15 cellular contexts compared by ENCODE assay signal in the genomic region with DNA sequence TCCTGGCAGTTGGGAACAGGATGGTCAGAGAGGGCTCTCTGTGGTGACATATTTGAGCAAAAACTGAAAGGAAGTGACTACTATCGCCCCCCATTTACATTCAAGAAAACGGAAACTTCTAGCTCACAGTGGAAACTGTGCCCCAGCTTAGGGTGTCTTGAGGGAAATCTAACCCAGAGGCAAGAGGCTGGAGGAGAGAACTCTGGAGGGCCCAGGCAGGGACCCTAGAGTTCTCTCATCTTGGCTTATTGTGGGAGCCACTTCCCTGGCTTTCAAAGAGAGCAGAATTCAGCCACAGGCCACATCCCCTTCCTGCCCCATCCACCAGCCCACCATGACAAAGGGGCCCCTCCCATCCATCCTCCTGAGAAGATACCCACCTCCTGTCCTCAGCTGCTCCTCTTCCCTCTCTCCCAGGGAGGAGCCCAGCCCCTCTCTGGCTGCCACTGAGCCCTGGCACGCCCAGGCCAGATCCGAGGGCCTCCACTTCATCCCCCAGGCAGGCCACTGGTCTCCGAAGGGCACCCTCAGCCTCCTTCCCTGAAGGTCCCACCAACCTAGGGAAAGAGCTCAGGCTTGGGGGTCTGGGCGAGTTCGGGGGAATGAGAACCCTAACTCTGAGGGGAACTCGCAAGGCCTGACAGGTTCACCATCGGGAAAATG. TPM values are rescaled to one million over a fixed set of nuclear protein-coding genes. Genes with fewer than 3 reads are reported as not detected.
DNase-seq lines count a peak whose midpoint lies in the region; ATAC-seq, FAIRE-seq and TF ChIP-seq lines count a peak whose summit lies in the region.
"Had no signal": no experiment of that assay in that cellular context is flagged by ENCODE, and none has a peak within 500 bp of the region (broad histone marks: within the 10 kb centered on the region; RNA-seq: fewer than 3 reads in every experiment).

No MANE protein-coding gene starts in this region.

- peak; percentile 67 for DNase-seq in activated CD8-positive, alpha-beta memory T cell treated with anti-CD3 and anti-CD28 coated beads, Interleukin-2, amount 50 U/mL, for 48 hours
- DNase-seq in activated CD8-positive, alpha-beta memory T cell treated with anti-CD3 and anti-CD28 coated beads for 24 hours: no peak
- DNase-seq in GM12878 (ENCODE audit: low read depth, low spot score): no peak
- peak; percentile 60 for DNase-seq in stimulated activated CD8-positive, alpha-beta memory T cell treated with anti-CD3 and anti-CD28 coated beads, Interleukin-4, amount 100 ng/mL, for 48 hours
- no peak for DNase-seq in HepG2 (ENCODE audit: low spot score)
- no peak for DNase-seq in NCI-H510A (lab: John Stamatoyannopoulos, UW)
- DNase-seq in GM23248: no peak
- DNase-seq: amygdala; effector CD8-positive, alpha-beta T cell; left ventricle myocardium superior; stimulated activated CD4-positive, alpha-beta T cell treated with anti-CD3 and anti-CD28 coated beads, Interleukin-4, amount 100 ng/mL, for 24 hours had no signal

- H3K27ac ChIP-seq in GM12878 (ENCODE audit: control insufficient read depth, insufficient read depth): peak overlapping the region; percentile 4; the same call in 1 of the 2 replicates
- H3K27ac ChIP-seq in HepG2 (ENCODE audit: extremely low read length, insufficient read depth, low read length): no peak overlapping the region
- no peak overlapping the region for H3K27ac ChIP-seq in GM23248
- H3K27ac ChIP-seq: KMS-11 had no signal

- peaks cover 7% of the 10 kb centered on the region; the same call in 1 of the 2 replicates for H3F3A ChIP-seq in Loucy (ENCODE audit: low read depth)
- H3F3A ChIP-seq in GM23248 (ENCODE audit: insufficient read depth): no peaks in the 10 kb centered on the region

- no TSS peak for BruUV-seq in GM12878 (replicated peaks; lab: Mats Ljungman, UMichigan)
- BruUV-seq in HepG2 (replicated peaks; lab: Mats Ljungman, UMichigan): no TSS peak

- TF ChIP-seq POLR2A in GM12878 (IDR thresholded peaks at IDR 0.05; ENCODE audit: low read depth, low read length) (no peak), HepG2 (IDR thresholded peaks at IDR 0.05; ENCODE audit: insufficient read depth in 1 of 2, low read depth in 2 of 2, low read length in 2 of 2) (no peak)

- H3K27me3 ChIP-seq in Loucy (ENCODE audit: insufficient read depth, low read length, poor library complexity, severe bottlenecking) (no peaks in the 10 kb centered on the region), GM12878 (replicated peaks in 1 of 2; ENCODE audit: control insufficient read depth in 2 of 2, insufficient read depth in 2 of 2, low read length in 1 of 2) (no peaks in the 10 kb centered on the region), HepG2 (ENCODE audit: control insufficient read depth in 1 of 2, insufficient read depth in 2 of 2, low read length in 2 of 2) (peaks cover 4 to 59% of the 10 kb centered on the region in 2 experiments; a peak in 3 of 5 replicates), GM23248 (replicated peaks; ENCODE audit: insufficient read depth) (peaks cover 11% of the 10 kb centered on the region; the same call in 1 of the 2 replicates)

- intact Hi-C loops in GM12878 (cut with micrococcal nuclease; ENCODE audit: unreplicated experiment): no loop called here
- intact Hi-C loops in HepG2 (cut with micrococcal nuclease; ENCODE audit: unreplicated experiment): no loop called here

- in situ Hi-C loops in GM12878 (cut with MboI): no loop called here
- in situ Hi-C loops in HepG2 (cut with HindIII; ENCODE audit: extremely low pct_ligation_motif_present, low pct_unique_long_range_greater_than_20kb): loop anchor here (25.0 kb wide), 1 partner anchor 493 kb away; no protein-coding TSS in a partner anchor
- in situ Hi-C loops in GM23248 (cut with MboI): no loop called here

- RAD21 ChIA-PET in GM12878 (lab: Charles Lee; ENCODE audit: unreplicated experiment): interaction anchor here (1.0 to 8.9 kb wide), 3 partner anchors 11 to 23 kb away, joined by 3 to 91 read pairs (median 7); no protein-coding TSS in a partner anchor

- TF ChIP-seq EP300 in GM12878 (IDR thresholded peaks at IDR 0.05; ENCODE audit: borderline replicate concordance in 1 of 2, control insufficient read depth in 1 of 2, low read depth in 2 of 2, low read length in 2 of 2) (no peak), HepG2 (IDR thresholded peaks at IDR 0.05; ENCODE audit: low read depth in 2 of 2, low read length in 2 of 2) (no peak), HepG2 (CRISPR knock-in tag; IDR thresholded peaks at IDR 0.05; ENCODE audit: borderline replicate concordance) (no peak)

- H4K20me1 ChIP-seq in Loucy (ENCODE audit: insufficient read depth, low read length, poor library complexity, severe bottlenecking) (no peaks in the 10 kb centered on the region), GM12878 (ENCODE audit: control insufficient read depth, insufficient read depth) (no peaks in the 10 kb centered on the region), HepG2 (ENCODE audit: insufficient read depth, low read length) (no peaks in the 10 kb centered on the region), GM23248 (ENCODE audit: insufficient read depth) (no peaks in the 10 kb centered on the region)

- ATAC-seq in GM12878 (peak; percentile 36), HepG2 (no peak)
- ATAC-seq: left ventricle myocardium superior had no signal

- CTCF ChIA-PET in GM12878 (lab: Yijun Ruan, JAX) (interaction anchor here (0.6 to 5.7 kb wide), 12 partner anchors 9 to 123 kb away, joined by 3 to 59 read pairs (median 4); no protein-coding TSS in a partner anchor), HepG2 (lab: Yijun Ruan, JAX; ENCODE audit: low intra/inter-chr PET ratio, low total read pairs) (no interaction called here)

- H3K4me1 ChIP-seq in Loucy (ENCODE audit: insufficient read depth, low read length, poor library complexity, severe bottlenecking) (peaks cover 67% of the 10 kb centered on the region), GM12878 (ENCODE audit: control insufficient read depth, insufficient read depth, low read length) (peaks cover 31% of the 10 kb centered on the region), HepG2 (ENCODE audit: insufficient read depth, low read length) (no peaks in the 10 kb centered on the region), GM23248 (ENCODE audit: insufficient read depth) (no peaks in the 10 kb centered on the region)

- peak overlapping the region; percentile 86 for H3K4me2 ChIP-seq in Loucy (ENCODE audit: low read depth, low read length, poor library complexity, severe bottlenecking)
- H3K4me2 ChIP-seq in GM12878 (ENCODE audit: control insufficient read depth, insufficient read depth): peak overlapping the region; percentile 15; the same call in 1 of the 2 replicates
- H3K4me2 ChIP-seq in HepG2 (ENCODE audit: low read depth, low read length): no peak overlapping the region
- no peak overlapping the region for H3K4me2 ChIP-seq in GM23248 (ENCODE audit: unreplicated experiment)
- H3K4me2 ChIP-seq: KMS-11 had no signal

- no peak for TF ChIP-seq CTCF in Loucy (conservative IDR thresholded peaks at IDR 0.05; ENCODE audit: low read length)
- no peak for TF ChIP-seq CTCF in GM12878 (IDR thresholded peaks at IDR 0.05 in 2 of 3, conservative IDR thresholded peaks at IDR 0.05 in 1 of 3; ENCODE audit: control insufficient read depth in 2 of 3, extremely low read depth in 1 of 3, insufficient read depth in 1 of 3, low read depth in 3 of 3, low read length in 3 of 3)
- TF ChIP-seq CTCF in HepG2 (CRISPR knock-in tag; IDR thresholded peaks at IDR 0.05): no peak

- POLR2A ChIA-PET in GM12878 (lab: Charles Lee) (interaction anchor here (0.9 to 1.1 kb wide), 2 partner anchors 9 to 14 kb away, joined by 3 to 4 read pairs; no protein-coding TSS in a partner anchor), HepG2 (lab: Yijun Ruan, JAX) (no interaction called here)

- SMC1A ChIA-PET in GM12878 (lab: Charles Lee; ENCODE audit: uncharacterized antibody, unreplicated experiment): interaction anchor here (0.6 to 10.7 kb wide), 11 partner anchors 10 to 268 kb away, joined by 3 to 160 read pairs (median 5); no protein-coding TSS in a partner anchor

- no peak for FAIRE-seq in GM12878 (lab: Jason Lieb, UNC)
- FAIRE-seq in HepG2 (lab: Jason Lieb, UNC): no peak
- FAIRE-seq: G401.6, TTC549 had no signal

- H3K9me3 ChIP-seq in Loucy (ENCODE audit: insufficient read depth, low read depth, low read length) (no peaks in the 10 kb centered on the region), GM12878 (replicated peaks; ENCODE audit: control insufficient read depth, insufficient read depth, low read length) (no peaks in the 10 kb centered on the region), HepG2 (ENCODE audit: low read length) (no peaks in the 10 kb centered on the region), GM23248 (ENCODE audit: low read depth) (no peaks in the 10 kb centered on the region)

- H2AFZ ChIP-seq in Loucy (ENCODE audit: low read length) (0 out of 2 replicates have a peak overlapping the region, but pooled peaks have one; percentile 14), GM12878 (ENCODE audit: control insufficient read depth, low read depth, low read length) (peak overlapping the region; percentile 22; the same call in 1 of the 2 replicates), HepG2 (ENCODE audit: low read length) (no peak overlapping the region), GM23248 (no peak overlapping the region)

- no peak for TF ChIP-seq RAD21 in GM12878 (IDR thresholded peaks at IDR 0.05; ENCODE audit: insufficient read depth, low read depth, low read length)
- no peak for TF ChIP-seq RAD21 in HepG2 (CRISPR knock-in tag; IDR thresholded peaks at IDR 0.05)

- WGBS in GM12878 (ENCODE audit: insufficient coverage, insufficient replicate concordance, low lambda C conversion rate, missing lambda C conversion rate): 58% methylated on average over 9 of the region's 9 CpGs
- WGBS in HepG2 (ENCODE audit: low lambda C conversion rate): 6% methylated on average over 9 of the region's 9 CpGs
- 55% methylated on average over 9 of the region's 9 CpGs for WGBS in GM23248 (ENCODE audit: low coverage in 1 of 2, low lambda C conversion rate in 2 of 2, missing lambda C conversion rate in 2 of 2), 2 experiments

- H3K9ac ChIP-seq in Loucy (ENCODE audit: low read depth, low read length, poor library complexity, severe bottlenecking) (peak overlapping the region; percentile 75), GM12878 (ENCODE audit: control insufficient read depth, insufficient read depth, low read length) (no peak overlapping the region), HepG2 (ENCODE audit: insufficient read depth, low read depth, low read length) (no peak overlapping the region), GM23248 (no peak overlapping the region)
- H3K9ac ChIP-seq: KMS-11 had no signal

- H3K4me3 ChIP-seq in Loucy (ENCODE audit: low read length, poor library complexity, severe bottlenecking) (peak overlapping the region; percentile 59), GM12878 (no peak overlapping the region), HepG2 (replicated peaks in 1 of 3; ENCODE audit: insufficient read depth in 1 of 3, low read depth in 2 of 3, low read length in 3 of 3) (no peak overlapping the region), GM23248 (no peak overlapping the region)

- no peaks in the 10 kb centered on the region for H3K79me2 ChIP-seq in Loucy (ENCODE audit: insufficient read depth, low read length)
- no peaks in the 10 kb centered on the region for H3K79me2 ChIP-seq in GM12878 (ENCODE audit: control insufficient read depth, insufficient read depth, low read length)
- H3K79me2 ChIP-seq in HepG2 (ENCODE audit: insufficient read depth, low read length): no peaks in the 10 kb centered on the region
- no peaks in the 10 kb centered on the region for H3K79me2 ChIP-seq in GM23248 (ENCODE audit: insufficient read depth)

- H3K9me2 ChIP-seq in Loucy (replicated peaks; ENCODE audit: low read depth, low read length) (no peaks in the 10 kb centered on the region), GM23248 (ENCODE audit: insufficient read depth) (no peaks in the 10 kb centered on the region)

- H3K36me3 ChIP-seq in Loucy (ENCODE audit: insufficient read depth, low read length): no peaks in the 10 kb centered on the region
- H3K36me3 ChIP-seq in GM12878 (ENCODE audit: control insufficient read depth in 2 of 2, insufficient read depth in 2 of 2, low read length in 1 of 2): no peaks in the 10 kb centered on the region
- H3K36me3 ChIP-seq in HepG2 (replicated peaks in 1 of 2; ENCODE audit: control insufficient read depth in 1 of 2, insufficient read depth in 2 of 2, low read length in 2 of 2): no peaks in the 10 kb centered on the region
- no peaks in the 10 kb centered on the region for H3K36me3 ChIP-seq in GM23248 (ENCODE audit: low read depth)

RNA-seq across cellular contexts. Expression of gene TMPRSS13, which starts 1.6 kb away (rescaled TPM):
- 1.6 TPM in 2 replicates for total RNA-seq in GM12878 (2013; cell fraction: nucleolus; rRNA removed)
- total RNA-seq in GM12878 (2014; rRNA removed) (0.23 and 0.65 TPM in 2 replicates), GM12878 (2014; rRNA removed; fragmentation: Illumina TruSeq; extraction: Trizol) (0.18 and 0.45 TPM in 2 replicates), GM12878 (2021) (0.46 and 0.66 TPM in 2 replicates), HepG2 (2016; rRNA removed; fragmentation: Illumina TruSeq; extraction: Trizol) (not detected in 2 replicates)
- 0.18 TPM for polyA plus RNA-seq in GM12878 (2011; ENCODE audit: low read depth)
- polyA plus RNA-seq in GM12878 (2011; rRNA removed) (0.49 and 0.50 TPM in 2 replicates), GM12878 (2014; fragmentation: Illumina TruSeq; extraction: Trizol) (0.22 and 0.24 TPM in 2 replicates), GM12878 (2014; fragmentation: Nextera tagmentation; extraction: Ambion mirVana) (under 1 TPM in 1 of 2 experiments, not detected in 1; 0.05 TPM), GM12878 (2014; rRNA removed) (0.29 and 0.57 TPM in 2 replicates), GM12878 (2016; fragmentation: Nextera tagmentation; extraction: Ambion mirVana) (under 1 TPM in 1 of 2 experiments, not detected in 1; 0.09 TPM), HepG2 (2011; rRNA removed) (not detected in 2 replicates), GM23248 (2016; fragmentation: Nextera tagmentation; extraction: Ambion mirVana) (not detected in 2 replicates)
- polyA plus RNA-seq in GM12878 (2011; cell fraction: cytosol; rRNA removed): 0.53 and 0.61 TPM in 2 replicates
- polyA plus RNA-seq in GM12878 (2011; cell fraction: nucleus; rRNA removed): 1.8 and 2.9 TPM in 2 replicates
- polyA plus RNA-seq in GM12878 (2012): 0.35 and 0.37 TPM in 2 replicates
- polyA minus RNA-seq in GM12878 (2011; rRNA and poly(A)+ RNA removed): 0.15 and 0.41 TPM in 2 replicates
- not detected in 2 replicates for polyA minus RNA-seq in GM12878 (2011; cell fraction: cytosol; rRNA and poly(A)+ RNA removed)
- polyA minus RNA-seq in GM12878 (2011; cell fraction: nucleus; rRNA and poly(A)+ RNA removed): 0.48 and 0.57 TPM in 2 replicates
- not detected in 2 replicates for total RNA-seq in HepG2 (2016; cell fraction: cytosol; rRNA removed; fragmentation: Illumina TruSeq; extraction: Trizol; ENCODE audit: low read depth)
- not detected in 2 replicates for total RNA-seq in HepG2 (2016; cell fraction: insoluble cytoplasmic fraction; rRNA removed; fragmentation: Illumina TruSeq; extraction: Trizol)
- not detected in 2 replicates for total RNA-seq in HepG2 (2016; cell fraction: membrane; rRNA removed; fragmentation: Illumina TruSeq; extraction: Trizol)
- not detected in 2 replicates for total RNA-seq in HepG2 (2016; cell fraction: nucleus; rRNA removed; fragmentation: Illumina TruSeq; extraction: Trizol)
- polyA plus RNA-seq in HepG2 (2011; cell fraction: cytosol; rRNA removed): not detected in 2 replicates
- not detected in 2 replicates for polyA plus RNA-seq in HepG2 (2011; cell fraction: nucleus; rRNA removed)
- not detected in 2 replicates for polyA plus RNA-seq in HepG2 (2012)
- polyA plus RNA-seq in HepG2 (2016; cell fraction: cytosol; fragmentation: Illumina TruSeq; extraction: Trizol; ENCODE audit: low read depth): not detected in 2 replicates
- polyA plus RNA-seq in HepG2 (2016; cell fraction: insoluble cytoplasmic fraction; fragmentation: Illumina TruSeq; extraction: Trizol; ENCODE audit: low read depth): not detected in 2 replicates
- polyA plus RNA-seq in HepG2 (2016; cell fraction: membrane; fragmentation: Illumina TruSeq; extraction: Trizol; ENCODE audit: low read depth): not detected in 2 replicates
- polyA plus RNA-seq in HepG2 (2016; cell fraction: nucleus; fragmentation: Illumina TruSeq; extraction: Trizol; ENCODE audit: insufficient read depth, low read depth): not detected in 2 replicates
- not detected in 2 replicates for polyA minus RNA-seq in HepG2 (2011; rRNA and poly(A)+ RNA removed; ENCODE audit: low replicate concordance)
- not detected in 2 replicates for polyA minus RNA-seq in HepG2 (2011; cell fraction: cytosol; rRNA and poly(A)+ RNA removed)
- not detected in 2 replicates for polyA minus RNA-seq in HepG2 (2011; cell fraction: nucleus; rRNA and poly(A)+ RNA removed)
- not detected in 2 replicates for total RNA-seq in GM23248 (2014; rRNA removed; shearing (Covaris generic))

RNA-seq across cellular contexts. Expression of gene FXYD6, which starts 54.3 kb away (rescaled TPM):
- total RNA-seq in GM12878 (2013; cell fraction: nucleolus; rRNA removed): 0.27 TPM in 1 of 2 replicates, not detected in the other
- total RNA-seq in GM12878 (2014; rRNA removed) (0.11 and 0.27 TPM in 2 replicates), GM12878 (2014; rRNA removed; fragmentation: Illumina TruSeq; extraction: Trizol) (0.09 TPM in 1 of 2 replicates, not detected in the other), GM12878 (2021) (0.10 and 0.93 TPM in 2 replicates), HepG2 (2016; rRNA removed; fragmentation: Illumina TruSeq; extraction: Trizol) (not detected in 2 replicates)
- polyA plus RNA-seq in GM12878 (2011; ENCODE audit: low read depth): not detected
- polyA plus RNA-seq in GM12878 (2011; rRNA removed) (2.0 and 2.1 TPM in 2 replicates), GM12878 (2014; fragmentation: Illumina TruSeq; extraction: Trizol) (0.46 and 1.2 TPM in 2 replicates), GM12878 (2014; fragmentation: Nextera tagmentation; extraction: Ambion mirVana) (under 1 TPM; 0.16 to 0.29 TPM), GM12878 (2014; rRNA removed) (0.42 and 0.88 TPM in 2 replicates), GM12878 (2016; fragmentation: Nextera tagmentation; extraction: Ambion mirVana) (not detected), HepG2 (2011; rRNA removed) (not detected in 2 replicates), GM23248 (2016; fragmentation: Nextera tagmentation; extraction: Ambion mirVana) (0.20 TPM in 1 of 2 replicates, not detected in the other)
- 2.2 and 2.8 TPM in 2 replicates for polyA plus RNA-seq in GM12878 (2011; cell fraction: cytosol; rRNA removed)
- polyA plus RNA-seq in GM12878 (2011; cell fraction: nucleus; rRNA removed): 2.2 and 3.1 TPM in 2 replicates
- polyA plus RNA-seq in GM12878 (2012): 0.42 and 0.62 TPM in 2 replicates
- polyA minus RNA-seq in GM12878 (2011; rRNA and poly(A)+ RNA removed): 1.5 and 4.3 TPM in 2 replicates
- polyA minus RNA-seq in GM12878 (2011; cell fraction: cytosol; rRNA and poly(A)+ RNA removed): not detected in 2 replicates
- 0.96 and 1.9 TPM in 2 replicates for polyA minus RNA-seq in GM12878 (2011; cell fraction: nucleus; rRNA and poly(A)+ RNA removed)
- not detected in 2 replicates for total RNA-seq in HepG2 (2016; cell fraction: cytosol; rRNA removed; fragmentation: Illumina TruSeq; extraction: Trizol; ENCODE audit: low read depth)
- total RNA-seq in HepG2 (2016; cell fraction: insoluble cytoplasmic fraction; rRNA removed; fragmentation: Illumina TruSeq; extraction: Trizol): not detected in 2 replicates
- not detected in 2 replicates for total RNA-seq in HepG2 (2016; cell fraction: membrane; rRNA removed; fragmentation: Illumina TruSeq; extraction: Trizol)
- total RNA-seq in HepG2 (2016; cell fraction: nucleus; rRNA removed; fragmentation: Illumina TruSeq; extraction: Trizol): not detected in 2 replicates
- not detected in 2 replicates for polyA plus RNA-seq in HepG2 (2011; cell fraction: cytosol; rRNA removed)
- polyA plus RNA-seq in HepG2 (2011; cell fraction: nucleus; rRNA removed): not detected in 2 replicates
- polyA plus RNA-seq in HepG2 (2012): not detected in 2 replicates
- not detected in 2 replicates for polyA plus RNA-seq in HepG2 (2016; cell fraction: cytosol; fragmentation: Illumina TruSeq; extraction: Trizol; ENCODE audit: low read depth)
- polyA plus RNA-seq in HepG2 (2016; cell fraction: insoluble cytoplasmic fraction; fragmentation: Illumina TruSeq; extraction: Trizol; ENCODE audit: low read depth): not detected in 2 replicates
- polyA plus RNA-seq in HepG2 (2016; cell fraction: membrane; fragmentation: Illumina TruSeq; extraction: Trizol; ENCODE audit: low read depth): not detected in 2 replicates
- not detected in 2 replicates for polyA plus RNA-seq in HepG2 (2016; cell fraction: nucleus; fragmentation: Illumina TruSeq; extraction: Trizol; ENCODE audit: insufficient read depth, low read depth)
- not detected in 2 replicates for polyA minus RNA-seq in HepG2 (2011; rRNA and poly(A)+ RNA removed; ENCODE audit: low replicate concordance)
- polyA minus RNA-seq in HepG2 (2011; cell fraction: cytosol; rRNA and poly(A)+ RNA removed): not detected in 2 replicates
- not detected in 2 replicates for polyA minus RNA-seq in HepG2 (2011; cell fraction: nucleus; rRNA and poly(A)+ RNA removed)
- total RNA-seq in GM23248 (2014; rRNA removed; shearing (Covaris generic)): not detected in 2 replicates

RNA-seq across cellular contexts. Expression of gene IL10RA, which starts 55.4 kb away (rescaled TPM):
- 57.8 and 59.8 TPM in 2 replicates for total RNA-seq in GM12878 (2013; cell fraction: nucleolus; rRNA removed)
- total RNA-seq in GM12878 (2014; rRNA removed) (12.0 and 12.5 TPM in 2 replicates), GM12878 (2014; rRNA removed; fragmentation: Illumina TruSeq; extraction: Trizol) (6.5 and 8.8 TPM in 2 replicates), GM12878 (2021) (10.8 and 11.8 TPM in 2 replicates), HepG2 (2016; rRNA removed; fragmentation: Illumina TruSeq; extraction: Trizol) (not detected in 2 replicates)
- 22.6 TPM for polyA plus RNA-seq in GM12878 (2011; ENCODE audit: low read depth)
- polyA plus RNA-seq in GM12878 (2011; rRNA removed) (29.5 and 45.9 TPM in 2 replicates), GM12878 (2014; fragmentation: Illumina TruSeq; extraction: Trizol) (5.9 and 13.7 TPM in 2 replicates), GM12878 (2014; fragmentation: Nextera tagmentation; extraction: Ambion mirVana) (1 to 10 TPM in 1 of 2 experiments, under 1 TPM in 1; 0.77 to 1.4 TPM), GM12878 (2014; rRNA removed) (11.0 and 18.7 TPM in 2 replicates), GM12878 (2016; fragmentation: Nextera tagmentation; extraction: Ambion mirVana) (1 to 10 TPM; 7.4 to 8.5 TPM), HepG2 (2011; rRNA removed) (0.03 TPM in 1 of 2 replicates, not detected in the other), GM23248 (2016; fragmentation: Nextera tagmentation; extraction: Ambion mirVana) (not detected in 2 replicates)
- 38.2 and 61.8 TPM in 2 replicates for polyA plus RNA-seq in GM12878 (2011; cell fraction: cytosol; rRNA removed)
- 57.3 and 71.0 TPM in 2 replicates for polyA plus RNA-seq in GM12878 (2011; cell fraction: nucleus; rRNA removed)
- 13.8 and 14.8 TPM in 2 replicates for polyA plus RNA-seq in GM12878 (2012)
- polyA minus RNA-seq in GM12878 (2011; rRNA and poly(A)+ RNA removed): 76.7 and 94.2 TPM in 2 replicates
- 17.8 and 20.6 TPM in 2 replicates for polyA minus RNA-seq in GM12878 (2011; cell fraction: cytosol; rRNA and poly(A)+ RNA removed)
- 57.1 and 67.5 TPM in 2 replicates for polyA minus RNA-seq in GM12878 (2011; cell fraction: nucleus; rRNA and poly(A)+ RNA removed)
- total RNA-seq in HepG2 (2016; cell fraction: cytosol; rRNA removed; fragmentation: Illumina TruSeq; extraction: Trizol; ENCODE audit: low read depth): not detected in 2 replicates
- total RNA-seq in HepG2 (2016; cell fraction: insoluble cytoplasmic fraction; rRNA removed; fragmentation: Illumina TruSeq; extraction: Trizol): not detected in 2 replicates
- not detected in 2 replicates for total RNA-seq in HepG2 (2016; cell fraction: membrane; rRNA removed; fragmentation: Illumina TruSeq; extraction: Trizol)
- not detected in 2 replicates for total RNA-seq in HepG2 (2016; cell fraction: nucleus; rRNA removed; fragmentation: Illumina TruSeq; extraction: Trizol)
- 0.01 TPM in 1 of 2 replicates, not detected in the other for polyA plus RNA-seq in HepG2 (2011; cell fraction: cytosol; rRNA removed)
- polyA plus RNA-seq in HepG2 (2011; cell fraction: nucleus; rRNA removed): 0.07 TPM in 1 of 2 replicates, not detected in the other
- polyA plus RNA-seq in HepG2 (2012): 0.29 TPM in 1 of 2 replicates, not detected in the other
- polyA plus RNA-seq in HepG2 (2016; cell fraction: cytosol; fragmentation: Illumina TruSeq; extraction: Trizol; ENCODE audit: low read depth): not detected in 2 replicates
- not detected in 2 replicates for polyA plus RNA-seq in HepG2 (2016; cell fraction: insoluble cytoplasmic fraction; fragmentation: Illumina TruSeq; extraction: Trizol; ENCODE audit: low read depth)
- not detected in 2 replicates for polyA plus RNA-seq in HepG2 (2016; cell fraction: membrane; fragmentation: Illumina TruSeq; extraction: Trizol; ENCODE audit: low read depth)
- polyA plus RNA-seq in HepG2 (2016; cell fraction: nucleus; fragmentation: Illumina TruSeq; extraction: Trizol; ENCODE audit: insufficient read depth, low read depth): not detected in 2 replicates
- polyA minus RNA-seq in HepG2 (2011; rRNA and poly(A)+ RNA removed; ENCODE audit: low replicate concordance): 1.2 TPM in 1 of 2 replicates, not detected in the other
- polyA minus RNA-seq in HepG2 (2011; cell fraction: cytosol; rRNA and poly(A)+ RNA removed): not detected in 2 replicates
- not detected in 2 replicates for polyA minus RNA-seq in HepG2 (2011; cell fraction: nucleus; rRNA and poly(A)+ RNA removed)
- total RNA-seq in GM23248 (2014; rRNA removed; shearing (Covaris generic)): not detected in 2 replicates

Comparison
In these comparisons a context has a peak if more than half of its experiments do, and no peak if none do; other contexts are left out.
1. DNase-seq: peak in activated CD8-positive, alpha-beta memory T cell treated with anti-CD3 and anti-CD28 coated beads, Interleukin-2, amount 50 U/mL, for 48 hours (single experiment) and stimulated activated CD8-positive, alpha-beta memory T cell treated with anti-CD3 and anti-CD28 coated beads, Interleukin-4, amount 100 ng/mL, for 48 hours (single experiment); none in activated CD8-positive, alpha-beta memory T cell treated with anti-CD3 and anti-CD28 coated beads for 24 hours (single experiment), GM12878 (single experiment), HepG2 (single experiment), NCI-H510A (single experiment) and GM23248 (single experiment).
2. H2AFZ ChIP-seq: peak in Loucy (single experiment) and GM12878 (single experiment); none in HepG2 (single experiment) and GM23248 (single experiment).
3. H3K4me2 ChIP-seq: peak in Loucy (single experiment) and GM12878 (single experiment); none in HepG2 (single experiment) and GM23248 (single experiment).